In the genomic region with DNA sequence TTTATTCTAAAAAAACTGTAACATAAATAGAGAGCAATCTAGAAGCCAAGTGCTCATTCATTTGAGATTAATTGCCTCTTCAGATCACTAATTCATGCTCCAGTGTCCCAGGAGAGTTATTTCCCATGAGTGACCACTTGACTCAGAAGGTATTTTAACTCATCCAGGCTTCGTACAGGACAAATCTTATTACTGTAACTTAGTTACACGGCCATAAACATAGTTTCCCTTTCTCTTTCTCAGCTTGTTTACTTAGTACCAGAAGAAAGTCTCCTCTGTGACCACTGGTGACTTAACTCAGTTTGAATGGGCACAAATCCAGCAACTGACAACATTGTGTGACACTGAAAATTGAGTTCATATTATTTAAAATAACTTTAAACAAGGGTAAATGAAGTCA, we compare ENCODE assay signal across 9 cellular contexts. TPM values are rescaled to one million over a fixed set of nuclear protein-coding genes. Genes with fewer than 3 reads are reported as not detected.
DNase-seq lines count a peak whose midpoint lies in the region; ATAC-seq and TF ChIP-seq lines count a peak whose summit lies in the region.
"Had no signal": no experiment of that assay in that cellular context is flagged by ENCODE, and none has a peak within 500 bp of the region (broad histone marks: within the 10 kb centered on the region; RNA-seq: fewer than 3 reads in every experiment).

No MANE protein-coding gene starts in this region.

- TF ChIP-seq POLR2A in right lobe of liver (IDR thresholded peaks at IDR 0.05): no peak

- ATAC-seq in GM18519 (IDR thresholded peaks at IDR 0.05; ENCODE audit: low FRiP score, unreplicated experiment) (peak; percentile 57), HG02938 (IDR thresholded peaks at IDR 0.05; ENCODE audit: unreplicated experiment) (peak; percentile 66), right lobe of liver (peak; percentile 55 to 95 (median 78))

- DNase-seq in NCI-H69 (lab: John Stamatoyannopoulos, UW) (peak; percentile 54), right lobe of liver (no peak), nucleus accumbens (lab: John Stamatoyannopoulos, UW) (no peak), GF-D8 (lab: John Stamatoyannopoulos, UW) (no peak), ascending aorta (ENCODE audit: low spot score in 2 of 2) (no peak), nephron progenitor cell (no peak)

- H3K9me3 ChIP-seq in right lobe of liver (no peaks in the 10 kb centered on the region), ascending aorta (no peaks in the 10 kb centered on the region)

- H3K36me3 Mint-ChIP-seq in nephron progenitor cell (ENCODE audit: low read depth): no peaks in the 10 kb centered on the region

- H3K27ac ChIP-seq in right lobe of liver (no peak overlapping the region), ascending aorta (no peak overlapping the region)

- no peak overlapping the region for H3K27ac Mint-ChIP-seq in nephron progenitor cell
- H3K27ac Mint-ChIP-seq: dendritic cell treated with granulocyte-macrophage colony-stimulating factor and Interleukin-4, amounts not matched to agents 40 ng/mL and 50 ng/mL, for 4 days had no signal

- peaks cover 5% of the 10 kb centered on the region for H3K4me1 Mint-ChIP-seq in nephron progenitor cell

- no peaks in the 10 kb centered on the region for H3K9me3 Mint-ChIP-seq in nephron progenitor cell
- H3K9me3 Mint-ChIP-seq: dendritic cell treated with granulocyte-macrophage colony-stimulating factor and Interleukin-4, amounts not matched to agents 40 ng/mL and 50 ng/mL, for 4 days had no signal

- peaks cover 0 to 4% (median 0%) of the 10 kb centered on the region in 4 donors for H3K4me1 ChIP-seq in right lobe of liver
- H3K4me1 ChIP-seq in ascending aorta: no peaks in the 10 kb centered on the region

- H3K4me3 ChIP-seq in right lobe of liver: peak overlapping the region in 2 of 3 donors; percentile 22 to 24
- H3K4me3 ChIP-seq in ascending aorta: no peak overlapping the region

- intact Hi-C loops in right lobe of liver (cut with DNase I): no loop called here
- intact Hi-C loops in ascending aorta (cut with DNase I): loop anchor here (5.0 kb wide), 1 partner anchor 980 kb away; no protein-coding TSS in a partner anchor

- TF ChIP-seq CTCF in right lobe of liver (IDR thresholded peaks at IDR 0.05): no peak
- TF ChIP-seq CTCF in ascending aorta (IDR thresholded peaks at IDR 0.05): no peak
- TF ChIP-seq CTCF in nephron progenitor cell (IDR thresholded peaks at IDR 0.05): no peak

- H3K36me3 ChIP-seq in right lobe of liver (no peaks in the 10 kb centered on the region), ascending aorta (peaks cover 1 to 3% of the 10 kb centered on the region in 2 donors)

- H3K27me3 ChIP-seq in right lobe of liver (no peaks in the 10 kb centered on the region), ascending aorta (no peaks in the 10 kb centered on the region)

- WGBS in right lobe of liver (ENCODE audit: insufficient coverage, low coverage, low lambda C conversion rate, missing lambda C conversion rate): 9% methylated on average over 2 of the region's 2 CpGs

- no peaks in the 10 kb centered on the region for H3K27me3 Mint-ChIP-seq in nephron progenitor cell (ENCODE audit: low read depth, poor library complexity)
- H3K27me3 Mint-ChIP-seq: dendritic cell treated with granulocyte-macrophage colony-stimulating factor and Interleukin-4, amounts not matched to agents 40 ng/mL and 50 ng/mL, for 4 days had no signal

- H3K4me3 Mint-ChIP-seq in nephron progenitor cell: no peak overlapping the region
- H3K4me3 Mint-ChIP-seq: dendritic cell treated with granulocyte-macrophage colony-stimulating factor and Interleukin-4, amounts not matched to agents 40 ng/mL and 50 ng/mL, for 4 days had no signal

RNA-seq across cellular contexts. Expression of a gene that starts 25.3 kb away (rescaled TPM):
- total RNA-seq in right lobe of liver: 10 to 100 TPM; 59.9 to 84.9 (median 66.2) TPM
- 35.8 TPM for total RNA-seq in ascending aorta

Comparison
In these comparisons a context has a peak if more than half of its experiments do, and no peak if none do; other contexts are left out.
1. H3K4me3 ChIP-seq: peak in right lobe of liver (2 of 3); none in ascending aorta (0 of 2).
2. Peak in every context shown above with its lines, with median percentiles within 50 percentile points of each other: ATAC-seq.